In genomic region chr20:58233881-58234528, GRCh38 we compare ENCODE assay signal across 8 cellular contexts. TPM values are rescaled to one million over a fixed set of nuclear protein-coding genes. Genes with fewer than 3 reads are reported as not detected.
A peak's percentile ranks its signal among the peaks of the same experiment; 100 is the strongest.
DNase-seq lines count a peak whose midpoint lies in the region; ATAC-seq and TF ChIP-seq lines count a peak whose summit lies in the region.

No MANE protein-coding gene starts in this region.

- H3K36me3 Mint-ChIP-seq in activated T-helper 2 cell treated with anti-CD3 and anti-CD28 coated beads, Interferon-gamma antibody, Interleukin-2, Interleukin-4, amounts not matched to agents 10 μg/mL and 5 μg/mL and 100 μg/mL, durations not matched to agents 14 hours and 24 hours and 36 hours (ENCODE audit: low read depth) = peaks cover 52% of the 10 kb centered on the region

- H3K36me3 ChIP-seq in BE2C = no peaks in the 10 kb centered on the region
- peaks cover 0 to 49% of the 10 kb centered on the region in 2 donors for H3K36me3 ChIP-seq in gastroesophageal sphincter

- H3K27ac Mint-ChIP-seq in activated T-helper 2 cell treated with anti-CD3 and anti-CD28 coated beads, Interferon-gamma antibody, Interleukin-2, Interleukin-4, amounts not matched to agents 10 μg/mL and 5 μg/mL and 100 μg/mL, durations not matched to agents 14 hours and 24 hours and 36 hours = no peak overlapping the region

- peaks cover 13% of the 10 kb centered on the region for H3K27me3 Mint-ChIP-seq in activated T-helper 2 cell treated with anti-CD3 and anti-CD28 coated beads, Interferon-gamma antibody, Interleukin-2, Interleukin-4, amounts not matched to agents 10 μg/mL and 5 μg/mL and 100 μg/mL, durations not matched to agents 14 hours and 24 hours and 36 hours (ENCODE audit: low read depth)

- H3K27me3 ChIP-seq in BE2C = no peaks in the 10 kb centered on the region
- H3K27me3 ChIP-seq in gastroesophageal sphincter = peaks cover 3% of the 10 kb centered on the region

- WGBS in gastroesophageal sphincter (ENCODE audit: low coverage in 1 of 2), 2 donors = 43 to 59% methylated on average over 4 to 8 of the region's 8 CpGs

- H3K9me3 ChIP-seq in BE2C (no peaks in the 10 kb centered on the region), gastroesophageal sphincter (no peaks in the 10 kb centered on the region)

- no peak for ATAC-seq in gastroesophageal sphincter

- intact Hi-C loops in activated T-helper 2 cell treated with anti-CD3 and anti-CD28 coated beads, Interferon-gamma antibody, Interleukin-2, Interleukin-4, amounts not matched to agents 10 μg/mL and 5 μg/mL and 100 μg/mL, durations not matched to agents 14 hours and 24 hours and 36 hours (cut with micrococcal nuclease) = loop anchor here (2.0 to 10.0 kb wide), 3 partner anchors 419 to 839 kb away; partner anchors contain the start of gene RBM38

- H3K27ac ChIP-seq in gastroesophageal sphincter = no peak overlapping the region

- TF ChIP-seq EP300 in gastroesophageal sphincter (IDR thresholded peaks at IDR 0.05) = no peak

- no peak overlapping the region for H3K4me3 Mint-ChIP-seq in activated T-helper 2 cell treated with anti-CD3 and anti-CD28 coated beads, Interferon-gamma antibody, Interleukin-2, Interleukin-4, amounts not matched to agents 10 μg/mL and 5 μg/mL and 100 μg/mL, durations not matched to agents 14 hours and 24 hours and 36 hours (ENCODE audit: low read depth)

- H3K4me3 ChIP-seq in BE2C (ENCODE audit: low read depth, low read length) (no peak overlapping the region), gastroesophageal sphincter (no peak overlapping the region)

- H3K9me3 Mint-ChIP-seq in activated T-helper 2 cell treated with anti-CD3 and anti-CD28 coated beads, Interferon-gamma antibody, Interleukin-2, Interleukin-4, amounts not matched to agents 10 μg/mL and 5 μg/mL and 100 μg/mL, durations not matched to agents 14 hours and 24 hours and 36 hours = no peaks in the 10 kb centered on the region

- TF ChIP-seq POLR2A in gastroesophageal sphincter (IDR thresholded peaks at IDR 0.05) = no peak

- TF ChIP-seq CTCF in BE2C (IDR thresholded peaks at IDR 0.05; ENCODE audit: low read depth, low read length) (peak; percentile 90), gastroesophageal sphincter (IDR thresholded peaks at IDR 0.05) (peak in 3 of 4 experiments; percentile 16 to 58 (median 27))

- DNase-seq in BE2C = peak; percentile 59
- DNase-seq in HK-2 (ENCODE audit: unreplicated experiment) = peak; percentile 65
- peak; percentile 38 for DNase-seq in activated T-cell treated with anti-CD3 and anti-CD28 coated beads for 1 hour (ENCODE audit: low read depth)
- peak; percentile 27 for DNase-seq in stimulated activated CD8-positive, alpha-beta memory T cell treated with anti-CD3 and anti-CD28 coated beads, Interleukin-15, amount 100 ng/mL, for 1 hour (ENCODE audit: low read depth)
- no peak for DNase-seq in NCI-H2171 (lab: John Stamatoyannopoulos, UW)
- no peak for DNase-seq in activated T-helper 2 cell treated with anti-CD3 and anti-CD28 coated beads, Interferon-gamma antibody, Interleukin-2, Interleukin-4, amounts not matched to agents 10 μg/mL and 5 μg/mL and 100 μg/mL, durations not matched to agents 14 hours and 24 hours and 36 hours (ENCODE audit: low spot score)
- no peak for DNase-seq in NCI-H345 treated with DMSO at 0.1 percent for 48 hours (lab: John Stamatoyannopoulos, UW; ENCODE audit: unreplicated experiment)

- H3K4me1 ChIP-seq in BE2C (peaks cover 8% of the 10 kb centered on the region), gastroesophageal sphincter (peaks cover 0 to 15% (median 0%) of the 10 kb centered on the region in 3 donors)

- peaks cover 53% of the 10 kb centered on the region for H3K4me1 Mint-ChIP-seq in activated T-helper 2 cell treated with anti-CD3 and anti-CD28 coated beads, Interferon-gamma antibody, Interleukin-2, Interleukin-4, amounts not matched to agents 10 μg/mL and 5 μg/mL and 100 μg/mL, durations not matched to agents 14 hours and 24 hours and 36 hours (ENCODE audit: low read depth)

RNA-seq across cellular contexts. Expression of gene ANKRD60, which starts 5.6 kb away (rescaled TPM):
- polyA plus RNA-seq in BE2C (2012; ENCODE audit: insufficient read depth, insufficient read length, low read depth) = not detected
- not detected for total RNA-seq in gastroesophageal sphincter
- total RNA-seq in activated T-helper 2 cell treated with anti-CD3 and anti-CD28 coated beads, Interferon-gamma antibody, Interleukin-2, Interleukin-4, amounts not matched to agents 10 μg/mL and 5 μg/mL and 100 μg/mL, durations not matched to agents 14 hours and 24 hours and 36 hours = not detected in 2 replicates

Comparison
In these comparisons a context has a peak if more than half of its experiments do, and no peak if none do; other contexts are left out.
1. DNase-seq: peak in BE2C (single experiment), HK-2 (single experiment), activated T-cell treated with anti-CD3 and anti-CD28 coated beads for 1 hour (single experiment) and stimulated activated CD8-positive, alpha-beta memory T cell treated with anti-CD3 and anti-CD28 coated beads, Interleukin-15, amount 100 ng/mL, for 1 hour (single experiment); none in NCI-H2171 (single experiment), activated T-helper 2 cell treated with anti-CD3 and anti-CD28 coated beads, Interferon-gamma antibody, Interleukin-2, Interleukin-4, amounts not matched to agents 10 μg/mL and 5 μg/mL and 100 μg/mL, durations not matched to agents 14 hours and 24 hours and 36 hours (single experiment) and NCI-H345 treated with DMSO at 0.1 percent for 48 hours (single experiment).